In genomic region chr1:115893545-115893944, GRCh38 we compare ENCODE assay signal across 33 cellular contexts. TPM values are rescaled to one million over a fixed set of nuclear protein-coding genes. Genes with fewer than 3 reads are reported as not detected.
"Had no signal": no experiment of that assay in that cellular context is flagged by ENCODE, and none has a peak within 500 bp of the region (broad histone marks: within the 10 kb centered on the region; RNA-seq: fewer than 3 reads in every experiment).

No MANE protein-coding gene starts in this region.

- H3K4me3 ChIP-seq: cardiac muscle cell, Peyer's patch, SJSA1 had no signal

- H3K4me1 ChIP-seq: Peyer's patch had no signal

- ATAC-seq: activated naive CD8-positive, alpha-beta T cell treated with anti-CD3 and anti-CD28 coated beads, Interleukin-2, amount 50 U/mL, for 24 hours; activated T-cell treated with anti-CD3 and anti-CD28 coated beads, Interleukin-2, amount 50 U/mL, for 4 hours; PC-3 had no signal

- H3K27me3 ChIP-seq: brain microvascular endothelial cell, cardiac muscle cell, Peyer's patch, SJSA1 had no signal

- H3K9me3 ChIP-seq: Peyer's patch, SJSA1, SK-N-SH had no signal

- H3K4me2 ChIP-seq: KMS-11, SK-N-SH had no signal

- H3K36me3 ChIP-seq: brain microvascular endothelial cell, cardiac muscle cell, Peyer's patch, SJSA1 had no signal

- H3K27ac ChIP-seq: brain microvascular endothelial cell, cardiac muscle cell, KMS-11, Peyer's patch, SJSA1, VCaP had no signal

- H3K9ac ChIP-seq: KMS-11, SK-N-SH had no signal

- DNase-seq: activated B cell treated with CpG ODN at 0.5 μM for 24 hours; activated CD4-positive, alpha-beta memory T cell treated with anti-CD3 and anti-CD28 coated beads for 36 hours; activated CD4-positive, alpha-beta T cell treated with anti-CD3 and anti-CD28 coated beads for 4 hours; activated CD4-positive, alpha-beta T cell treated with anti-CD3 and anti-CD28 coated beads, Interleukin-2, amount 50 U/mL, for 1 hour; activated CD4-positive, CD25-positive, alpha-beta regulatory T cell treated with anti-CD3 and anti-CD28 coated beads, Interleukin-2, amount 50 U/mL, for 72 hours; activated CD8-positive, alpha-beta memory T cell treated with anti-CD3 and anti-CD28 coated beads, Interleukin-2, amount 50 U/mL, for 4 hours; activated effector memory CD4-positive, alpha-beta T cell treated with Interleukin-2 at 50 U/mL for 16 hours; activated naive CD4-positive, alpha-beta T cell treated with anti-CD3 and anti-CD28 coated beads, Interleukin-2, amount 10 ng/mL, durations not matched to agents 7 days and 5 days; activated naive CD8-positive, alpha-beta T cell treated with anti-CD3 and anti-CD28 coated beads, Interleukin-2, amount 50 U/mL, for 24 hours; activated T-cell treated with anti-CD3 and anti-CD28 coated beads for 4 hours; activated T-cell treated with anti-CD3 and anti-CD28 coated beads, Interleukin-2, amount 50 U/mL, for 4 hours; amniotic stem cell; aorta; brain microvascular endothelial cell; NCI-H1105; NCI-H1417 treated with DMSO at 0.1 percent for 48 hours; NCI-H187 treated with DMSO at 0.1 percent for 48 hours; NCI-H2081; NCI-H2171; NCI-H510A; NCI-H526; NCI-H82; PC-3; Peyer's patch; RPMI8226; SHP77 treated with DMSO at 0.1 percent for 48 hours; SK-N-SH had no signal

RNA-seq across cellular contexts. Expression of gene NHLH2, which starts 52.6 kb away (rescaled TPM):
- total RNA-seq: activated B cell treated with CpG ODN at 0.5 μM for 24 hours; activated CD4-positive, alpha-beta memory T cell treated with anti-CD3 and anti-CD28 coated beads for 36 hours; activated T-cell treated with anti-CD3 and anti-CD28 coated beads, Interleukin-2, amount 50 U/mL, for 4 hours; aorta; cardiac muscle cell; chondrocyte; MCF 10A; PC-3; Peyer's patch had no signal
- polyA plus RNA-seq: aorta, cardiac muscle cell, SK-N-SH had no signal
